Comparison of ENCODE assay signal across 8 cellular contexts in the genomic region with DNA sequence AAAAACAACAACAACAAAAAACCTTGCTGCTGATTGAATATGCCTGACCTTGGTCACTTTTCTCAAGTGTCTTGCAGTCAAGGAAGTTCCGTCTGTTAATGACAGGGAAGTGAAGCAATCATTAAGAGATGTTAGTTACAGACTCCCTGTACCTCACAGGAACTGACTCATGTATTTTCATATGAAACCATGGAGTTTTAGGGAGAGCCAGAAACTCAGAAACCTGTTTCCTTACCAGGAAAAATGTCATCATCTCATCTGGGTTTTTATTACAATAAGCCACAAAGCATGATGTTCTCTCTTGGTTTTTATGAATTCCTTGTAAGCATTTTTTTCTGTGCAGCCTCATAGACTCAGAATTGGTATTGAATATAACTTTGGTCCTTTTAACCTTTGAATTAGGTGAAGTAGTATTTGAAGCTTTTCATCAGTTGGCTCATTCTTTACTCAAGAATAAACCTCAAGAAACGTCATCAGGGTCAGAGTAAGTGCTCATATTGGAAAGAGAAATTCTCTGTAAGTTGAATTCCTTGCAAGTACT. TPM values are rescaled to one million over a fixed set of nuclear protein-coding genes. Genes with fewer than 3 reads are reported as not detected.
DNase-seq lines count a peak whose midpoint lies in the region; ATAC-seq and TF ChIP-seq lines count a peak whose summit lies in the region.

No MANE protein-coding gene starts in this region.

- peak; percentile 74 for ATAC-seq in RWPE2 (ENCODE audit: low read depth)
- no peak for ATAC-seq in GM19351 (IDR thresholded peaks at IDR 0.05; ENCODE audit: unreplicated experiment)
- no peak for ATAC-seq in HG02840 (IDR thresholded peaks at IDR 0.05; ENCODE audit: low FRiP score, unreplicated experiment)

- TF ChIP-seq CTCF in RWPE2 (IDR thresholded peaks at IDR 0.05; ENCODE audit: poor library complexity, severe bottlenecking) (no peak), parathyroid adenoma (IDR thresholded peaks at IDR 0.05) (no peak)

- peaks cover 35% of the 10 kb centered on the region for H3K79me2 ChIP-seq in parathyroid adenoma

- H3K4me2 ChIP-seq in parathyroid adenoma (ENCODE audit: low read length) = no peak overlapping the region

- DNase-seq in EL (peak; percentile 89), RWPE2 (ENCODE audit: low spot score) (no peak), cortex of kidney (lab: John Stamatoyannopoulos, UW) (no peak), SJCRH30 (no peak)

- H3K36me3 ChIP-seq in RWPE2 (ENCODE audit: low read depth) (no peaks in the 10 kb centered on the region), esophagus (ENCODE audit: control insufficient read depth in 2 of 2, insufficient read depth in 2 of 2, low read length in 1 of 2) (no peaks in the 10 kb centered on the region), parathyroid adenoma (ENCODE audit: control insufficient read depth, insufficient read depth, low read length) (no peaks in the 10 kb centered on the region), SJCRH30 (no peaks in the 10 kb centered on the region)

- no peak overlapping the region for H2AFZ ChIP-seq in parathyroid adenoma

- no peaks in the 10 kb centered on the region for H3K27me3 ChIP-seq in RWPE2 (ENCODE audit: insufficient read depth, poor library complexity, severe bottlenecking)
- no peaks in the 10 kb centered on the region for H3K27me3 ChIP-seq in esophagus (ENCODE audit: control insufficient read depth in 1 of 2, insufficient read depth in 2 of 2, low read length in 2 of 2)
- H3K27me3 ChIP-seq in parathyroid adenoma (ENCODE audit: control insufficient read depth, insufficient read depth, low read length) = no peaks in the 10 kb centered on the region
- no peaks in the 10 kb centered on the region for H3K27me3 ChIP-seq in SJCRH30

- 47 to 53% methylated on average over 2 of the region's 2 CpGs for WGBS in esophagus, 2 donors

- H3K27ac ChIP-seq in RWPE2 (ENCODE audit: poor library complexity, severe bottlenecking) (peak overlapping the region; percentile 99), esophagus (ENCODE audit: low read depth in 2 of 2, low read length in 1 of 2) (peak overlapping the region; percentile 45 to 57), parathyroid adenoma (peak overlapping the region; percentile 31), SJCRH30 (no peak overlapping the region)

- no peak overlapping the region for H3K4me3 ChIP-seq in RWPE2 (ENCODE audit: severe bottlenecking)
- no peak overlapping the region for H3K4me3 ChIP-seq in esophagus (ENCODE audit: low read depth in 1 of 2, low read length in 2 of 2)
- H3K4me3 ChIP-seq in parathyroid adenoma (ENCODE audit: low read depth, low read length) = no peak overlapping the region
- H3K4me3 ChIP-seq in SJCRH30 = no peak overlapping the region

- H3K9ac ChIP-seq in parathyroid adenoma = no peak overlapping the region

- H3K4me1 ChIP-seq in RWPE2 (ENCODE audit: insufficient read depth, poor library complexity, severe bottlenecking) (peaks cover 47% of the 10 kb centered on the region), esophagus (ENCODE audit: control insufficient read depth in 2 of 2, insufficient read depth in 2 of 2, low read length in 1 of 2) (peaks cover 0 to 5% of the 10 kb centered on the region in 2 donors), parathyroid adenoma (no peaks in the 10 kb centered on the region), SJCRH30 (peaks cover 12% of the 10 kb centered on the region)

- H3K9me3 ChIP-seq in RWPE2 (ENCODE audit: severe bottlenecking) = no peaks in the 10 kb centered on the region
- H3K9me3 ChIP-seq in esophagus (ENCODE audit: control insufficient read depth in 2 of 2, insufficient read depth in 1 of 2, low read depth in 1 of 2, low read length in 1 of 2) = no peaks in the 10 kb centered on the region
- H3K9me3 ChIP-seq in parathyroid adenoma (ENCODE audit: control insufficient read depth, low read length) = no peaks in the 10 kb centered on the region
- no peaks in the 10 kb centered on the region for H3K9me3 ChIP-seq in SJCRH30 (replicated peaks)

RNA-seq across cellular contexts. Expression of a gene that starts 10.3 kb away (rescaled TPM):
- 10 to 100 TPM; 15.8 to 15.9 TPM for polyA plus RNA-seq in esophagus
- total RNA-seq in SJCRH30 (2014; rRNA removed; shearing (Covaris generic)) = 13.4 and 15.3 TPM in 2 replicates

RNA-seq across cellular contexts. Expression of a gene that starts 10.7 kb away (rescaled TPM):
- 1 to 10 TPM; 3.2 to 6.5 TPM for polyA plus RNA-seq in esophagus
- total RNA-seq in SJCRH30 (2014; rRNA removed; shearing (Covaris generic)) = 5.6 and 7.8 TPM in 2 replicates
